ENCODE assay signal across 8 cellular contexts in the genomic region with DNA sequence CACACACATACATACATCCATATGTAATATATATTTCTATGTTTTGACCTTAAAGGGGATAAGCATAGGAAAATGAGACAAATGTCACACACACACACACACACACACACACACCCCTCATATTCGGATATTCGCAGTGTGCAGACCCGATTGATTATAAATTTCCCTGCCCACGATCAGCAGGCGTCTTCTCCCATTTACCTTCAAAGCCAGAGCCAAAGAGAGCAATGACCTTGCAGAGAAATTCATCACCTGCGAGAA. TPM values are rescaled to one million over a fixed set of nuclear protein-coding genes. Genes with fewer than 3 reads are reported as not detected.
DNase-seq lines count a peak whose midpoint lies in the region; ATAC-seq and TF ChIP-seq lines count a peak whose summit lies in the region.

No MANE protein-coding gene starts in this region.

- DNase-seq in AG10803 (ENCODE audit: low read depth) (no peak), LNCaP clone FGC (ENCODE audit: low read depth) (no peak), kidney tubule cell (ENCODE audit: low spot score) (no peak), hepatic stellate cell (ENCODE audit: low spot score) (no peak), middle frontal gyrus (ENCODE audit: extremely low spot score, low spot score) (no peak)
- DNase-seq in effector memory CD8-positive, alpha-beta T cell = no peak
- DNase-seq in natural killer cell treated with Interleukin-12 subunit alpha and Interleukin-12 subunit beta and Interleukin-15 and Interleukin-18, amount 100 ng/mL, for 72 hours (ENCODE audit: low spot score) = no peak

- TF ChIP-seq CTCF in AG10803 (conservative IDR thresholded peaks at IDR 0.05; ENCODE audit: low read length) = no peak
- TF ChIP-seq CTCF in LNCaP clone FGC (IDR thresholded peaks at IDR 0.05; ENCODE audit: control insufficient read depth, extremely low read depth, insufficient read depth) = no peak

- H3K4me1 Mint-ChIP-seq in effector memory CD8-positive, alpha-beta T cell (ENCODE audit: low read depth in 2 of 2) = peaks cover 31 to 47% of the 10 kb centered on the region in 2 donors
- peaks cover 33 to 50% of the 10 kb centered on the region in 2 donors for H3K4me1 Mint-ChIP-seq in natural killer cell treated with Interleukin-12 subunit alpha and Interleukin-12 subunit beta and Interleukin-15 and Interleukin-18, amount 100 ng/mL, for 72 hours (ENCODE audit: low read depth in 2 of 2)

- peaks cover 36% of the 10 kb centered on the region for H3K36me3 Mint-ChIP-seq in effector memory CD8-positive, alpha-beta T cell (ENCODE audit: insufficient read depth)
- peaks cover 6% of the 10 kb centered on the region for H3K36me3 Mint-ChIP-seq in natural killer cell treated with Interleukin-12 subunit alpha and Interleukin-12 subunit beta and Interleukin-15 and Interleukin-18, amount 100 ng/mL, for 72 hours

- H3K4me3 ChIP-seq in AG10803 (ENCODE audit: low read length) (peak overlapping the region; percentile 54), LNCaP clone FGC (ENCODE audit: low read depth, low read length) (peak overlapping the region; percentile 47)

- peak overlapping the region; percentile 85 to 91 for H3K4me3 Mint-ChIP-seq in effector memory CD8-positive, alpha-beta T cell
- H3K4me3 Mint-ChIP-seq in natural killer cell treated with Interleukin-12 subunit alpha and Interleukin-12 subunit beta and Interleukin-15 and Interleukin-18, amount 100 ng/mL, for 72 hours = peak overlapping the region; percentile 95

- H3K27ac Mint-ChIP-seq in effector memory CD8-positive, alpha-beta T cell = peak overlapping the region; percentile 84 to 98
- peak overlapping the region in 1 of 2 donors; percentile 95 for H3K27ac Mint-ChIP-seq in natural killer cell treated with Interleukin-12 subunit alpha and Interleukin-12 subunit beta and Interleukin-15 and Interleukin-18, amount 100 ng/mL, for 72 hours

- H3K27me3 Mint-ChIP-seq in effector memory CD8-positive, alpha-beta T cell = no peaks in the 10 kb centered on the region
- H3K27me3 Mint-ChIP-seq in natural killer cell treated with Interleukin-12 subunit alpha and Interleukin-12 subunit beta and Interleukin-15 and Interleukin-18, amount 100 ng/mL, for 72 hours = no peaks in the 10 kb centered on the region

- no peaks in the 10 kb centered on the region for H3K9me3 Mint-ChIP-seq in effector memory CD8-positive, alpha-beta T cell
- no peaks in the 10 kb centered on the region for H3K9me3 Mint-ChIP-seq in natural killer cell treated with Interleukin-12 subunit alpha and Interleukin-12 subunit beta and Interleukin-15 and Interleukin-18, amount 100 ng/mL, for 72 hours

- ATAC-seq in effector memory CD8-positive, alpha-beta T cell (replicated peaks) = no peak
- ATAC-seq in natural killer cell treated with Interleukin-12 subunit alpha and Interleukin-12 subunit beta and Interleukin-15 and Interleukin-18, amount 100 ng/mL, for 72 hours = no peak
- no peak for ATAC-seq in GM18873 (IDR thresholded peaks at IDR 0.05; ENCODE audit: low FRiP score, unreplicated experiment)

RNA-seq across cellular contexts. Expression of gene GPRIN3, which starts 0.5 kb away (rescaled TPM):
- total RNA-seq in natural killer cell treated with Interleukin-12 subunit alpha and Interleukin-12 subunit beta and Interleukin-15 and Interleukin-18, amount 100 ng/mL, for 72 hours = 10 to 100 TPM; 11.6 to 24.0 TPM
